In genomic region chr15:63545520-63545919, GRCh38 we compare ENCODE assay signal across 21 cellular contexts. TPM values are rescaled to one million over a fixed set of nuclear protein-coding genes. Genes with fewer than 3 reads are reported as not detected.
"Had no signal": no experiment of that assay in that cellular context is flagged by ENCODE, and none has a peak within 500 bp of the region (broad histone marks: within the 10 kb centered on the region; RNA-seq: fewer than 3 reads in every experiment).

No MANE protein-coding gene starts in this region.

- H3K4me1 Mint-ChIP-seq: neural crest cell had no signal

- H3K9me3 Mint-ChIP-seq: activated naive CD8-positive, alpha-beta T cell treated with anti-CD3 and anti-CD28 coated beads for 36 hours; activated T-helper 2 cell treated with anti-CD3 and anti-CD28 coated beads, Interferon-gamma antibody, Interleukin-2, Interleukin-4, amounts not matched to agents 10 μg/mL and 5 μg/mL and 100 μg/mL, durations not matched to agents 14 hours and 24 hours and 36 hours; neural crest cell; stimulated activated naive CD8-positive, alpha-beta T cell treated with anti-CD3 and anti-CD28 coated beads, Interleukin-15, amount 100 ng/mL, for 72 hours; type B pancreatic cell had no signal

- H3K27ac Mint-ChIP-seq: activated naive CD8-positive, alpha-beta T cell treated with anti-CD3 and anti-CD28 coated beads for 36 hours; activated T-helper 2 cell treated with anti-CD3 and anti-CD28 coated beads, Interferon-gamma antibody, Interleukin-2, Interleukin-4, amounts not matched to agents 10 μg/mL and 5 μg/mL and 100 μg/mL, durations not matched to agents 14 hours and 24 hours and 36 hours; stimulated activated naive CD8-positive, alpha-beta T cell treated with anti-CD3 and anti-CD28 coated beads, Interleukin-15, amount 100 ng/mL, for 72 hours; type B pancreatic cell had no signal

- DNase-seq: activated CD4-positive, alpha-beta T cell treated with anti-CD3 and anti-CD28 coated beads for 48 hours; activated CD4-positive, alpha-beta T cell treated with anti-CD3 and anti-CD28 coated beads, Interleukin-2, amount 50 U/mL, for 48 hours; activated CD8-positive, alpha-beta memory T cell treated with anti-CD3 and anti-CD28 coated beads for 24 hours; activated naive CD8-positive, alpha-beta T cell treated with anti-CD3 and anti-CD28 coated beads for 36 hours; amniotic stem cell; brain microvascular endothelial cell; foreskin fibroblast; head of caudate nucleus; hippocampal formation; left cardiac atrium; left ventricle myocardium superior; occipital lobe; stimulated activated naive CD8-positive, alpha-beta T cell treated with anti-CD3 and anti-CD28 coated beads, Interleukin-15, amount 100 ng/mL, for 72 hours; substantia nigra; T-helper 2 cell had no signal

- H3K4me3 Mint-ChIP-seq: activated naive CD8-positive, alpha-beta T cell treated with anti-CD3 and anti-CD28 coated beads for 36 hours; neural crest cell; stimulated activated naive CD8-positive, alpha-beta T cell treated with anti-CD3 and anti-CD28 coated beads, Interleukin-15, amount 100 ng/mL, for 72 hours; type B pancreatic cell had no signal

- H3K27me3 Mint-ChIP-seq: activated naive CD8-positive, alpha-beta T cell treated with anti-CD3 and anti-CD28 coated beads for 36 hours; stimulated activated naive CD8-positive, alpha-beta T cell treated with anti-CD3 and anti-CD28 coated beads, Interleukin-15, amount 100 ng/mL, for 72 hours; type B pancreatic cell had no signal

- ATAC-seq: activated CD4-positive, CD25-positive, alpha-beta regulatory T cell treated with anti-CD3 and anti-CD28 coated beads, Interleukin-2, amount 50 U/mL, for 24 hours; esophagus mucosa; left cardiac atrium; left ventricle myocardium superior; stimulated activated naive CD8-positive, alpha-beta T cell treated with anti-CD3 and anti-CD28 coated beads, Interleukin-15, amount 100 ng/mL, for 72 hours had no signal

RNA-seq across cellular contexts. Expression of gene FBXL22, which starts 51.7 kb away (rescaled TPM):
- total RNA-seq: endothelial cell of umbilical vein had no signal
